Comparison of ENCODE assay signal across 16 cellular contexts in the genomic region with DNA sequence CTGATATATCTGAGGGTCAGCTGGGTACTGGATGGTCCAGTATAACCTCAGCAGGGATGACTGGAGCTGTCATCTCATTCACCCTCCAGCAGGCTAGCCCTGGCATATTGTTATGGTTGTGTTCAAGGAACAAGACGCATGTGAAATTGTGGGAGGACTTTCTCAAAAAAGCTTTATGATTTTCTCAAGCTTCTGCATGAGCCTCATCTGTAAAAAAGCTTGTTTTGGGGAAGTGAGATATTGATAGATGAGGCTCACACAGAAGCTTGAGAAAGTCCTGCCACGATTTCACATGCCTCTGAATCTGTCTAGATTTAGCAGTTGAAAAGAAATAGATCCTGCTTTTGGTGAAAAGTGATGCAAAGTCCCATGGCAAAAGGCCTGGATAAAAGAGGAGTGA.
DNase-seq lines count a peak whose midpoint lies in the region; ATAC-seq lines count a peak whose summit lies in the region.
"Had no signal": no experiment of that assay in that cellular context is flagged by ENCODE, and none has a peak within 500 bp of the region (broad histone marks: within the 10 kb centered on the region; RNA-seq: fewer than 3 reads in every experiment).

No MANE protein-coding gene starts in this region.

- H3K4me1 Mint-ChIP-seq in activated CD4-positive, alpha-beta T cell treated with anti-CD3 and anti-CD28 coated beads for 36 hours, result no peaks in the 10 kb centered on the region
- H3K4me1 Mint-ChIP-seq: activated naive CD8-positive, alpha-beta T cell treated with anti-CD3 and anti-CD28 coated beads, Interleukin-2, amount 10 ng/mL, durations not matched to agents 7 days and 5 days had no signal

- H3K36me3 Mint-ChIP-seq in activated CD4-positive, alpha-beta T cell treated with anti-CD3 and anti-CD28 coated beads for 36 hours (ENCODE audit: low read depth), result no peaks in the 10 kb centered on the region
- H3K36me3 Mint-ChIP-seq: activated naive CD8-positive, alpha-beta T cell treated with anti-CD3 and anti-CD28 coated beads, Interleukin-2, amount 10 ng/mL, durations not matched to agents 7 days and 5 days; natural killer cell treated with Interleukin-12 subunit alpha and Interleukin-12 subunit beta and Interleukin-15 and Interleukin-18, amount 100 ng/mL, for 72 hours had no signal

- CTCF ChIA-PET in activated CD4-positive, alpha-beta T cell treated with anti-CD3 and anti-CD28 coated beads for 36 hours (lab: Charles Lee), result no interaction called here

- peaks cover 8% of the 10 kb centered on the region for H3K27me3 Mint-ChIP-seq in activated CD4-positive, alpha-beta T cell treated with anti-CD3 and anti-CD28 coated beads for 36 hours
- H3K27me3 Mint-ChIP-seq: activated naive CD8-positive, alpha-beta T cell treated with anti-CD3 and anti-CD28 coated beads, Interleukin-2, amount 10 ng/mL, durations not matched to agents 7 days and 5 days; natural killer cell treated with Interleukin-12 subunit alpha and Interleukin-12 subunit beta and Interleukin-15 and Interleukin-18, amount 100 ng/mL, for 72 hours had no signal

- peak; percentile 67 for DNase-seq in MV-4-11 (lab: John Stamatoyannopoulos, UW)
- DNase-seq in NCI-H2107 treated with DMSO at 0.1 percent for 48 hours (lab: John Stamatoyannopoulos, UW; ENCODE audit: unreplicated experiment), result no peak
- DNase-seq in NCI-H510A treated with DMSO at 0.1 percent for 48 hours (lab: John Stamatoyannopoulos, UW), result no peak
- no peak for DNase-seq in NOMO-1 treated with DMSO at 0.1 percent for 48 hours (lab: John Stamatoyannopoulos, UW; ENCODE audit: unreplicated experiment)
- no peak for DNase-seq in activated CD4-positive, alpha-beta T cell treated with anti-CD3 and anti-CD28 coated beads for 36 hours
- DNase-seq: activated CD4-positive, alpha-beta T cell treated with anti-CD3 and anti-CD28 coated beads for 1 hour; activated naive CD8-positive, alpha-beta T cell treated with anti-CD3 and anti-CD28 coated beads, Interleukin-2, amount 10 ng/mL, durations not matched to agents 7 days and 5 days; foreskin fibroblast; lower lobe of right lung; NCI-H446 treated with DMSO at 0.1 percent for 48 hours; tibial artery had no signal

- H3K9me3 Mint-ChIP-seq in activated CD4-positive, alpha-beta T cell treated with anti-CD3 and anti-CD28 coated beads for 36 hours (ENCODE audit: low read depth), result no peaks in the 10 kb centered on the region
- H3K9me3 Mint-ChIP-seq: activated naive CD8-positive, alpha-beta T cell treated with anti-CD3 and anti-CD28 coated beads, Interleukin-2, amount 10 ng/mL, durations not matched to agents 7 days and 5 days; T-helper 1 cell treated with Interleukin-12 subunit alpha and Interleukin-12 subunit beta and Interleukin-4 antibody, amounts not matched to agents 30 μg/mL and 1 μg/mL, for 36 hours had no signal

- H3K4me3 Mint-ChIP-seq in activated CD4-positive, alpha-beta T cell treated with anti-CD3 and anti-CD28 coated beads for 36 hours, result no peak overlapping the region
- H3K4me3 Mint-ChIP-seq: activated naive CD8-positive, alpha-beta T cell treated with anti-CD3 and anti-CD28 coated beads, Interleukin-2, amount 10 ng/mL, durations not matched to agents 7 days and 5 days; natural killer cell treated with Interleukin-12 subunit alpha and Interleukin-12 subunit beta and Interleukin-15 and Interleukin-18, amount 100 ng/mL, for 72 hours; T-helper 1 cell treated with Interleukin-12 subunit alpha and Interleukin-12 subunit beta and Interleukin-4 antibody, amounts not matched to agents 30 μg/mL and 1 μg/mL, for 36 hours had no signal

- POLR2A ChIA-PET in activated CD4-positive, alpha-beta T cell treated with anti-CD3 and anti-CD28 coated beads for 36 hours (lab: Charles Lee), result no interaction called here

- no peak overlapping the region for H3K27ac Mint-ChIP-seq in activated CD4-positive, alpha-beta T cell treated with anti-CD3 and anti-CD28 coated beads for 36 hours
- H3K27ac Mint-ChIP-seq: activated naive CD8-positive, alpha-beta T cell treated with anti-CD3 and anti-CD28 coated beads, Interleukin-2, amount 10 ng/mL, durations not matched to agents 7 days and 5 days; natural killer cell treated with Interleukin-12 subunit alpha and Interleukin-12 subunit beta and Interleukin-15 and Interleukin-18, amount 100 ng/mL, for 72 hours; T-helper 1 cell treated with Interleukin-12 subunit alpha and Interleukin-12 subunit beta and Interleukin-4 antibody, amounts not matched to agents 30 μg/mL and 1 μg/mL, for 36 hours had no signal

- intact Hi-C loops in activated CD4-positive, alpha-beta T cell treated with anti-CD3 and anti-CD28 coated beads for 36 hours (cut with DNase I, micrococcal nuclease), result no loop called here

- ATAC-seq in GM18511 (IDR thresholded peaks at IDR 0.05; ENCODE audit: unreplicated experiment) (peak; percentile 73), GM21367 (IDR thresholded peaks at IDR 0.05; ENCODE audit: unreplicated experiment) (peak; percentile 83), HG02981 (IDR thresholded peaks at IDR 0.05; ENCODE audit: unreplicated experiment) (peak; percentile 51)
- no peak for ATAC-seq in activated CD4-positive, alpha-beta T cell treated with anti-CD3 and anti-CD28 coated beads for 36 hours
- ATAC-seq: lower lobe of right lung; natural killer cell treated with Interleukin-12 subunit alpha and Interleukin-12 subunit beta and Interleukin-15 and Interleukin-18, amount 100 ng/mL, for 72 hours had no signal
